Comparison of ENCODE assay signal across 9 cellular contexts in the genomic region with DNA sequence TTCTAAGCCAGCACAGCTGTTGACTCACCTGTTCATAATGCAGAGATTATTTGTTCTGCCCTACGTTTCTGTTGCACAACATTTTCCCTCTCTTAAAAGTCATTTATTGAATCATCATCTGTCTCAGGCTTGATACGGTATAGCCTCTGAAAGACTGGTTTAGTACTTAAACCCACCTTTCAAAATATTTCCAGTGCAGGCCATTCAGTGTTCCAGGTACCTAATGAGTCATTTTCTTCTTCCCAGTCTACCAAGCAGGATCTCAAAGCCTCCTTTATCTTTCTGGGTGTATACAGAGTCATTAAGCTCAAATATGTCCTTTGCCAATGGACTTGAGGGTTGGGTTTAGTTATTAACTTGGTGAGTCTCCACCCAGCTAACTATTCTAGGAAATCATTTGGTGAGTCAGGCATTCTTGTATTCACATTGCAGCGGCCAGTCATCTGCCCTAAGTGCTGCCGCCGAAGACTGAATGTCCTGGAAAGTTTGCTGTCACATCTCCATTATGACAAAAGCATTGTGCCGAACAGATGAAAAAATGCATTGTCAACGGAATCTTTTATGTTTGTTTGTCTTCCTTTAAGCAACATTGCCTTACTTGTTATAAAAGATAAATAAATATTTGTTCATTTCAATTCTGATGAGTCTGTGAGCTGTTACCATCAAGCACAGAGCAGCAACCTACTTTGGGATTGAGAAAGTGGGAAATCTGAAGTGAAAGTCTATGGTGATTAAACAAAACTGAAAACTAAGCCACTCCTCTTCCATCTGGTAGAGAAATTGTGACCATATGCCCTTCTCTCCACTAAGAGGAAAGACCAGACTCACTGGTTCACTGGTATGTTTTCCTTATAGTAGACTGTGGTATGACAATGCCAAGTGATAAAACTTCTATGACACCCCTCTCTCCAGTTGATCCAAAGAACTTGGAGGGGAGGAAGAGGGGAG. TPM values are rescaled to one million over a fixed set of nuclear protein-coding genes. Genes with fewer than 3 reads are reported as not detected.
DNase-seq lines count a peak whose midpoint lies in the region; ATAC-seq, FAIRE-seq and TF ChIP-seq lines count a peak whose summit lies in the region.
"Had no signal": no experiment of that assay in that cellular context is flagged by ENCODE, and none has a peak within 500 bp of the region (broad histone marks: within the 10 kb centered on the region; RNA-seq: fewer than 3 reads in every experiment).

No MANE protein-coding gene starts in this region.

- H3K4me1 ChIP-seq in PC-3 (ENCODE audit: insufficient read depth, low read length) = peaks cover 37% of the 10 kb centered on the region

- BruUV-seq in PC-3 (replicated peaks; lab: Mats Ljungman, UMichigan) = TSS peak; percentile 73

- H3K4me1 Mint-ChIP-seq in T-helper 17 cell = no peaks in the 10 kb centered on the region
- no peaks in the 10 kb centered on the region for H3K4me1 Mint-ChIP-seq in stimulated activated memory B cell treated with anti-CD40 and anti-IgM and Interleukin-4, amounts not matched to agents 10 μg/mL and 1 μg/mL and 100 μg/mL, for 72 hours

- H3K36me3 Mint-ChIP-seq in T-helper 17 cell (ENCODE audit: low read depth) = peaks cover 5% of the 10 kb centered on the region
- H3K36me3 Mint-ChIP-seq in stimulated activated memory B cell treated with anti-CD40 and anti-IgM and Interleukin-4, amounts not matched to agents 10 μg/mL and 1 μg/mL and 100 μg/mL, for 72 hours = no peaks in the 10 kb centered on the region

- POLR2A ChIA-PET in PC-3 (lab: Charles Lee; ENCODE audit: unreplicated experiment) = interaction anchor here (0.6 kb wide), 3 partner anchors 14 to 126 kb away, joined by 3 to 6 read pairs (median 3); partner anchors contain the start of gene FAM135A

- ATAC-seq in PC-3 (peak; percentile 85), T-helper 17 cell (no peak)
- ATAC-seq in stimulated activated memory B cell treated with anti-CD40 and anti-IgM and Interleukin-4, amounts not matched to agents 10 μg/mL and 1 μg/mL and 100 μg/mL, for 72 hours = no peak

- H3K9ac ChIP-seq in PC-3 (ENCODE audit: low read length) = peak overlapping the region; percentile 60

- peak; percentile 90 for FAIRE-seq in H54 (lab: Jason Lieb, UNC)

- CTCF ChIA-PET in PC-3 (lab: Charles Lee) = interaction anchor here (0.6 to 0.9 kb wide), 2 partner anchors 89 to 178 kb away, joined by 3 read pairs; no protein-coding TSS in a partner anchor

- peak overlapping the region; percentile 93 for H3K27ac ChIP-seq in PC-3 (ENCODE audit: low read length)
- H3K27ac ChIP-seq: cardiac muscle cell had no signal

- H3K36me3 ChIP-seq in PC-3 (ENCODE audit: low read depth, low read length) = no peaks in the 10 kb centered on the region
- H3K36me3 ChIP-seq: cardiac muscle cell had no signal

- H3F3A ChIP-seq in PC-3 (ENCODE audit: low read length, unreplicated experiment) = peaks cover 10% of the 10 kb centered on the region

- no peak for TF ChIP-seq POLR2A in H54 (IDR thresholded peaks at IDR 0.05; ENCODE audit: low read depth, low read length)

- no peak overlapping the region for H3K4me3 Mint-ChIP-seq in T-helper 17 cell
- no peak overlapping the region for H3K4me3 Mint-ChIP-seq in stimulated activated memory B cell treated with anti-CD40 and anti-IgM and Interleukin-4, amounts not matched to agents 10 μg/mL and 1 μg/mL and 100 μg/mL, for 72 hours
- H3K4me3 Mint-ChIP-seq: T-helper 1 cell treated with Interleukin-12 subunit alpha and Interleukin-12 subunit beta and Interleukin-4 antibody, amounts not matched to agents 30 μg/mL and 1 μg/mL, for 36 hours had no signal

- H3K4me2 ChIP-seq in PC-3 (ENCODE audit: low read length) = peak overlapping the region; percentile 76

- peak; percentile 23 for DNase-seq in H54 (ENCODE audit: insufficient read length, low spot score)
- peak; percentile 89 for DNase-seq in PC-3
- DNase-seq in fibroblast of villous mesenchyme (ENCODE audit: low read depth) = peak; percentile 9
- peak; percentile 41 for DNase-seq in retinal pigment epithelial cell (ENCODE audit: low read depth)
- DNase-seq in T-helper 17 cell = no peak
- DNase-seq in GDM1 (lab: John Stamatoyannopoulos, UW) = no peak

- H3K79me2 ChIP-seq in PC-3 (ENCODE audit: low read length) = no peaks in the 10 kb centered on the region

- no peaks in the 10 kb centered on the region for H3K27me3 ChIP-seq in PC-3 (ENCODE audit: low read length)
- H3K27me3 ChIP-seq: cardiac muscle cell had no signal

- peaks cover 45% of the 10 kb centered on the region for H3K27me3 Mint-ChIP-seq in T-helper 17 cell
- H3K27me3 Mint-ChIP-seq in stimulated activated memory B cell treated with anti-CD40 and anti-IgM and Interleukin-4, amounts not matched to agents 10 μg/mL and 1 μg/mL and 100 μg/mL, for 72 hours = peaks cover 17% of the 10 kb centered on the region

- peak overlapping the region; percentile 51 for H3K4me3 ChIP-seq in PC-3 (ENCODE audit: low read length)
- H3K4me3 ChIP-seq in fibroblast of villous mesenchyme (ENCODE audit: low read depth, low read length) = no peak overlapping the region
- H3K4me3 ChIP-seq in retinal pigment epithelial cell (ENCODE audit: low read length) = no peak overlapping the region
- H3K4me3 ChIP-seq: cardiac muscle cell had no signal

- H3K9me3 Mint-ChIP-seq in stimulated activated memory B cell treated with anti-CD40 and anti-IgM and Interleukin-4, amounts not matched to agents 10 μg/mL and 1 μg/mL and 100 μg/mL, for 72 hours = no peaks in the 10 kb centered on the region
- H3K9me3 Mint-ChIP-seq: T-helper 1 cell treated with Interleukin-12 subunit alpha and Interleukin-12 subunit beta and Interleukin-4 antibody, amounts not matched to agents 30 μg/mL and 1 μg/mL, for 36 hours had no signal

- H3K27ac Mint-ChIP-seq in T-helper 17 cell = no peak overlapping the region
- no peak overlapping the region for H3K27ac Mint-ChIP-seq in stimulated activated memory B cell treated with anti-CD40 and anti-IgM and Interleukin-4, amounts not matched to agents 10 μg/mL and 1 μg/mL and 100 μg/mL, for 72 hours
- H3K27ac Mint-ChIP-seq: T-helper 1 cell treated with Interleukin-12 subunit alpha and Interleukin-12 subunit beta and Interleukin-4 antibody, amounts not matched to agents 30 μg/mL and 1 μg/mL, for 36 hours had no signal

- intact Hi-C loops in PC-3 (cut with micrococcal nuclease) = loop anchor here (1.0 to 2.0 kb wide), 3 partner anchors 14 to 28 kb away; partner anchors contain the start of gene FAM135A

- no peak for TF ChIP-seq CTCF in PC-3 (conservative IDR thresholded peaks at IDR 0.05; ENCODE audit: low read depth, low read length)
- TF ChIP-seq CTCF in fibroblast of villous mesenchyme (IDR thresholded peaks at IDR 0.05; ENCODE audit: insufficient read depth, low read depth, low read length) = no peak
- TF ChIP-seq CTCF in retinal pigment epithelial cell (conservative IDR thresholded peaks at IDR 0.05; ENCODE audit: low read depth, low read length) = no peak

- no peaks in the 10 kb centered on the region for H3K9me2 ChIP-seq in PC-3 (replicated peaks; ENCODE audit: low read length)

- no peaks in the 10 kb centered on the region for H4K20me1 ChIP-seq in PC-3 (ENCODE audit: low read length)

- H2AFZ ChIP-seq in PC-3 (ENCODE audit: low read length) = peak overlapping the region; percentile 59

- H3K9me3 ChIP-seq in PC-3 (ENCODE audit: low read length) = no peaks in the 10 kb centered on the region
- no peaks in the 10 kb centered on the region for H3K9me3 ChIP-seq in T-helper 17 cell (ENCODE audit: control insufficient read depth, low read length, poor library complexity, severe bottlenecking)

RNA-seq across cellular contexts. Expression of gene FAM135A, which starts 14.3 kb away (rescaled TPM):
- 15.5 and 18.1 TPM in 2 replicates for total RNA-seq in PC-3 (2014; rRNA removed)
- 18.4 and 29.4 TPM in 2 replicates for total RNA-seq in fibroblast of villous mesenchyme
- total RNA-seq in T-helper 17 cell = 1 to 10 TPM; 5.8 to 8.1 TPM

Comparison
In these comparisons a context has a peak if more than half of its experiments do, and no peak if none do; other contexts are left out.
1. DNase-seq: peak in H54 (single experiment), PC-3 (single experiment), fibroblast of villous mesenchyme (single experiment) and retinal pigment epithelial cell (single experiment); none in T-helper 17 cell (0 of 3) and GDM1 (single experiment).